ENCODE assay signal across 24 cellular contexts in the genomic region with DNA sequence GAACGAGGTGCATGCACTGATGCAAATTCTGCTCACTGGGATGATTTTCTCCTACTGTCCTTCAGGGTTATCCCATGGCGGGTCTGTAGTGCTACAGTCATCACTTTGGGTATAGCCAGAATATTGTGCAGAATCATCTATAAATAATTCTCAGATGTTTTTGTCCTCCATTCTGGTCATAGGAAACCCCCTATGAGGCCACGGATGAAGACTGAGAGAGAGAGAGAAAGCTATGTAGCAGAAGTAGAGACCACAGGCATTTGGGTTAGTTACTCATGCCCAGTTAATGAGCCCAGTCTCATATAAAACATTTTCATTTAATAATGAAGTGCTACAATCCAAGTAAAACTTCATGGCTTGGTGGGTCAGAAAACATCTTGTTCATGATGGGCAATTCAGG.
A peak's percentile ranks its signal among the peaks of the same experiment; 100 is the strongest.
DNase-seq lines count a peak whose midpoint lies in the region; ATAC-seq, FAIRE-seq and TF ChIP-seq lines count a peak whose summit lies in the region.
"Had no signal": no experiment of that assay in that cellular context is flagged by ENCODE, and none has a peak within 500 bp of the region (broad histone marks: within the 10 kb centered on the region; RNA-seq: fewer than 3 reads in every experiment).

No MANE protein-coding gene starts in this region.

- H3K4me2 ChIP-seq in astrocyte (ENCODE audit: low read length): no peak overlapping the region
- H3K4me2 ChIP-seq: A549 had no signal

- H3K4me3 ChIP-seq in AG04449 (ENCODE audit: low read depth, low read length): no peak overlapping the region
- no peak overlapping the region for H3K4me3 ChIP-seq in astrocyte (ENCODE audit: insufficient read depth, low read depth, low read length)
- H3K4me3 ChIP-seq: A549 had no signal

- H3K9me3 ChIP-seq in astrocyte (ENCODE audit: insufficient read depth, low read depth, low read length): no peaks in the 10 kb centered on the region
- H3K9me3 ChIP-seq: A549 had no signal

- H3K36me3 Mint-ChIP-seq in astrocyte (ENCODE audit: low read depth, unreplicated experiment): no peaks in the 10 kb centered on the region

- H3K9me3 Mint-ChIP-seq in astrocyte (ENCODE audit: unreplicated experiment): peaks cover 4% of the 10 kb centered on the region
- H3K9me3 Mint-ChIP-seq: CD8-positive, alpha-beta memory T cell; HFFc6 had no signal

- H3K79me2 ChIP-seq in astrocyte (ENCODE audit: insufficient read depth, low read length): no peaks in the 10 kb centered on the region

- TF ChIP-seq CTCF in AG04449 (IDR thresholded peaks at IDR 0.05; ENCODE audit: insufficient read depth, low read length, missing control alignments): no peak
- no peak for TF ChIP-seq CTCF in astrocyte (IDR thresholded peaks at IDR 0.05; ENCODE audit: insufficient read depth, low read depth, low read length)

- H3K4me1 Mint-ChIP-seq in astrocyte (ENCODE audit: low read depth, unreplicated experiment): no peaks in the 10 kb centered on the region
- H3K4me1 Mint-ChIP-seq: B cell; CD4-positive, CD25-positive, alpha-beta regulatory T cell; CD8-positive, alpha-beta memory T cell had no signal

- POLR2A ChIA-PET in AG04449 (lab: Yijun Ruan, JAX): no interaction called here

- CTCF ChIA-PET in AG04449 (lab: Yijun Ruan, JAX): no interaction called here

- no peaks in the 10 kb centered on the region for H3K4me1 ChIP-seq in astrocyte (ENCODE audit: insufficient read depth, low read length)
- H3K4me1 ChIP-seq: A549 had no signal

- no peak overlapping the region for H3K27ac Mint-ChIP-seq in astrocyte (ENCODE audit: unreplicated experiment)
- H3K27ac Mint-ChIP-seq: B cell; CD4-positive, CD25-positive, alpha-beta regulatory T cell; CD8-positive, alpha-beta memory T cell; HFFc6 had no signal

- H3K27me3 ChIP-seq in astrocyte (ENCODE audit: insufficient read depth, low read length): no peaks in the 10 kb centered on the region

- H2AFZ ChIP-seq in astrocyte (ENCODE audit: low read depth, low read length): no peak overlapping the region

- H3K27ac ChIP-seq in astrocyte (ENCODE audit: low read depth, low read length): no peak overlapping the region
- H3K27ac ChIP-seq: 22Rv1, A549 had no signal

- no peak overlapping the region for H3K9ac ChIP-seq in astrocyte (ENCODE audit: low read length)

- ATAC-seq in HG02571 (IDR thresholded peaks at IDR 0.05; ENCODE audit: unreplicated experiment) (no peak), GM19467 (IDR thresholded peaks at IDR 0.05; ENCODE audit: unreplicated experiment) (no peak)
- ATAC-seq: A549, HCT116, HepG2 had no signal

- H3K4me3 Mint-ChIP-seq in astrocyte (ENCODE audit: unreplicated experiment): no peak overlapping the region
- H3K4me3 Mint-ChIP-seq: B cell; CD4-positive, CD25-positive, alpha-beta regulatory T cell; CD8-positive, alpha-beta memory T cell; HFFc6 had no signal

- FAIRE-seq in astrocyte (lab: Jason Lieb, UNC): no peak
- FAIRE-seq: A549, HepG2 had no signal

- DNase-seq in AG04449 (ENCODE audit: low read depth, low spot score) (peak; percentile 24), EL (peak; percentile 23), astrocyte (ENCODE audit: low read depth) (peak; percentile 56), glomerular visceral epithelial cell (ENCODE audit: extremely low spot score) (peak; percentile 7), NCI-H1105 treated with DMSO at 0.1 percent for 48 hours (lab: John Stamatoyannopoulos, UW) (no peak)
- DNase-seq in activated T-cell treated with anti-CD3 and anti-CD28 coated beads, Interleukin-2, amount 50 U/mL, for 48 hours: no peak
- DNase-seq: C1 segment of cervical spinal cord; CD4-positive, CD25-positive, alpha-beta regulatory T cell; CD8-positive, alpha-beta memory T cell; COR-L47; DMS 273 treated with DMSO at 0.1 percent for 48 hours; DMS53; DND-41; GDM1; GOT3; H7; HFFc6 had no signal

- H4K20me1 ChIP-seq in astrocyte (ENCODE audit: insufficient read depth, low read length): no peaks in the 10 kb centered on the region

- no peaks in the 10 kb centered on the region for H3K27me3 Mint-ChIP-seq in astrocyte (ENCODE audit: low read depth, unreplicated experiment)
- H3K27me3 Mint-ChIP-seq: B cell; CD4-positive, CD25-positive, alpha-beta regulatory T cell; CD8-positive, alpha-beta memory T cell had no signal

- no peaks in the 10 kb centered on the region for H3K36me3 ChIP-seq in astrocyte (ENCODE audit: insufficient read depth, low read length)

Comparison
In these comparisons a context has a peak if more than half of its experiments do, and no peak if none do; other contexts are left out.
1. DNase-seq: peak in AG04449 (single experiment), EL (single experiment), astrocyte (single experiment) and glomerular visceral epithelial cell (single experiment); none in activated T-cell treated with anti-CD3 and anti-CD28 coated beads, Interleukin-2, amount 50 U/mL, for 48 hours (0 of 2) and NCI-H1105 treated with DMSO at 0.1 percent for 48 hours (single experiment).